8 cellular contexts compared by ENCODE assay signal in the genomic region with DNA sequence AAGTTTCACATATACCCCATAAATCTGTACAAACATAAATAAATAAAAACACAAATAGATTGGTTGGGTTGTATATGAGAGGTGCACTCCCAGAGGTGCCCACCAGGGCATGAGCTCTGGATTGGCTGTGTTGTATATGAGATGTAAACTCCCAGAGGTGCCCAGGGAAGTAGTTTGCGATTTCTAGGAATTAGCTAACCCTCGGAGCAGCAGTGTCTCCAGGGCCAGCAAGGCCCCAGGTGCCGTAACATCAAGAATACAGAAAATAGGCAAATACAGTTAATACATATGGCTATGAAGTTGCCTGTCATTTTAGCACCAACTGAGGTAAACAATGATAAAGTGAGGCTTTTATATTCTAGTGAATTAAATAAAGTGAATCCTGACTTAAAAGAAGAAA. TPM values are rescaled to one million over a fixed set of nuclear protein-coding genes. Genes with fewer than 3 reads are reported as not detected.
A peak's percentile ranks its signal among the peaks of the same experiment; 100 is the strongest.
DNase-seq lines count a peak whose midpoint lies in the region; ATAC-seq, FAIRE-seq and TF ChIP-seq lines count a peak whose summit lies in the region.

No MANE protein-coding gene starts in this region.

- 45 to 65% (median 56%) methylated on average over 3 of the region's 3 CpGs for WGBS in small intestine, 3 donors

- no peaks in the 10 kb centered on the region for H3K9me3 Mint-ChIP-seq in activated CD8-positive, alpha-beta memory T cell treated with anti-CD3 and anti-CD28 coated beads, Interleukin-2, amount 10 ng/mL, durations not matched to agents 7 days and 5 days (ENCODE audit: low read depth)

- TF ChIP-seq CTCF in colonic mucosa (IDR thresholded peaks at IDR 0.05): peak; percentile 20

- peaks cover 39% of the 10 kb centered on the region for H3K27me3 Mint-ChIP-seq in activated CD8-positive, alpha-beta memory T cell treated with anti-CD3 and anti-CD28 coated beads, Interleukin-2, amount 10 ng/mL, durations not matched to agents 7 days and 5 days

- ATAC-seq in activated CD8-positive, alpha-beta memory T cell treated with anti-CD3 and anti-CD28 coated beads, Interleukin-2, amount 10 ng/mL, durations not matched to agents 7 days and 5 days: peak; percentile 31
- no peak for ATAC-seq in GM21360 (IDR thresholded peaks at IDR 0.05; ENCODE audit: unreplicated experiment)

- FAIRE-seq in small intestine (lab: Jason Lieb, UNC) (no peak), GM12892 (lab: Jason Lieb, UNC) (no peak)

- H3K36me3 Mint-ChIP-seq in activated CD8-positive, alpha-beta memory T cell treated with anti-CD3 and anti-CD28 coated beads, Interleukin-2, amount 10 ng/mL, durations not matched to agents 7 days and 5 days: no peaks in the 10 kb centered on the region

- H3K9me3 ChIP-seq in colonic mucosa (no peaks in the 10 kb centered on the region), small intestine (ENCODE audit: control insufficient read depth, low read depth) (no peaks in the 10 kb centered on the region)

- H3K36me3 ChIP-seq in colonic mucosa (no peaks in the 10 kb centered on the region), small intestine (ENCODE audit: control insufficient read depth in 2 of 2, insufficient read depth in 2 of 2, low read length in 2 of 2) (no peaks in the 10 kb centered on the region)

- no peak overlapping the region for H3K4me3 Mint-ChIP-seq in activated CD8-positive, alpha-beta memory T cell treated with anti-CD3 and anti-CD28 coated beads, Interleukin-2, amount 10 ng/mL, durations not matched to agents 7 days and 5 days

- H3K27ac Mint-ChIP-seq in activated CD8-positive, alpha-beta memory T cell treated with anti-CD3 and anti-CD28 coated beads, Interleukin-2, amount 10 ng/mL, durations not matched to agents 7 days and 5 days: no peak overlapping the region

- no peaks in the 10 kb centered on the region for H3K27me3 ChIP-seq in colonic mucosa
- H3K27me3 ChIP-seq in small intestine (ENCODE audit: control insufficient read depth in 2 of 2, insufficient read depth in 2 of 2, low read length in 2 of 2): no peaks in the 10 kb centered on the region

- H3K4me1 ChIP-seq in colonic mucosa (no peaks in the 10 kb centered on the region), small intestine (ENCODE audit: control insufficient read depth in 2 of 2, insufficient read depth in 1 of 2, low read depth in 1 of 2, low read length in 1 of 2) (no peaks in the 10 kb centered on the region)

- no peak for TF ChIP-seq POLR2A in GM12892 (IDR thresholded peaks at IDR 0.05; ENCODE audit: low read depth, low read length)

- CTCF ChIA-PET in activated CD8-positive, alpha-beta memory T cell treated with anti-CD3 and anti-CD28 coated beads, Interleukin-2, amount 10 ng/mL, durations not matched to agents 7 days and 5 days (lab: Charles Lee): interaction anchor here (0.8 to 8.9 kb wide), 3 partner anchors 10 to 126 kb away, joined by 3 to 90 read pairs (median 4); a partner anchor contains a TSS

- H3K4me3 ChIP-seq in colonic mucosa: no peak overlapping the region
- no peak overlapping the region for H3K4me3 ChIP-seq in small intestine (ENCODE audit: low read depth in 1 of 2, low read length in 2 of 2)

- H3K27ac ChIP-seq in colonic mucosa (no peak overlapping the region), small intestine (ENCODE audit: low read depth in 1 of 2, low read length in 1 of 2) (no peak overlapping the region)

- H3K9ac ChIP-seq in colonic mucosa (ENCODE audit: low read depth in 2 of 2, low read length in 2 of 2): no peak overlapping the region

- intact Hi-C loops in colonic mucosa (cut with DNase I): no loop called here

- DNase-seq in activated CD8-positive, alpha-beta memory T cell treated with anti-CD3 and anti-CD28 coated beads, Interleukin-2, amount 10 ng/mL, durations not matched to agents 7 days and 5 days: peak; percentile 49
- DNase-seq in activated CD8-positive, alpha-beta memory T cell treated with anti-CD3 and anti-CD28 coated beads, Interleukin-2, amount 50 U/mL, for 4 hours: no peak
- DNase-seq in M059J (ENCODE audit: low read depth) (peak; percentile 17), colonic mucosa (no peak), small intestine (peak; percentile 20), GM12892 (ENCODE audit: insufficient read length) (no peak)
- DNase-seq in effector CD4-positive, alpha-beta T cell: no peak

- peaks cover 6% of the 10 kb centered on the region for H3K4me1 Mint-ChIP-seq in activated CD8-positive, alpha-beta memory T cell treated with anti-CD3 and anti-CD28 coated beads, Interleukin-2, amount 10 ng/mL, durations not matched to agents 7 days and 5 days

RNA-seq across cellular contexts. Expression of a gene that starts 5.4 kb away (rescaled TPM):
- 10 to 100 TPM; 16.4 to 16.5 TPM for total RNA-seq in activated CD8-positive, alpha-beta memory T cell treated with anti-CD3 and anti-CD28 coated beads, Interleukin-2, amount 10 ng/mL, durations not matched to agents 7 days and 5 days
- total RNA-seq in M059J (2014; rRNA removed; shearing (Covaris generic)): 103 and 129 TPM in 2 replicates
- total RNA-seq in colonic mucosa: 10 to 100 TPM; 22.9 to 42.8 TPM
- 10 to 100 TPM in 2 of 3 donors, 1 to 10 TPM in 1; 9.2 to 28.4 (median 17.0) TPM for polyA plus RNA-seq in small intestine
- polyA plus RNA-seq in GM12892 (2012; ENCODE audit: missing spikeins): 33.4 TPM

RNA-seq across cellular contexts. Expression of a gene that starts 14.9 kb away (rescaled TPM):
- total RNA-seq in activated CD8-positive, alpha-beta memory T cell treated with anti-CD3 and anti-CD28 coated beads, Interleukin-2, amount 10 ng/mL, durations not matched to agents 7 days and 5 days: 10 to 100 TPM; 17.8 to 18.7 TPM
- 42.0 and 52.9 TPM in 2 replicates for total RNA-seq in M059J (2014; rRNA removed; shearing (Covaris generic))
- 10 to 100 TPM; 16.0 to 26.8 TPM for total RNA-seq in colonic mucosa
- 10 to 100 TPM; 15.1 to 16.7 (median 15.7) TPM for polyA plus RNA-seq in small intestine
- 17.7 TPM for polyA plus RNA-seq in GM12892 (2012; ENCODE audit: missing spikeins)

Comparison
In these comparisons a context has a peak if more than half of its experiments do, and no peak if none do; other contexts are left out.
1. DNase-seq: peak in activated CD8-positive, alpha-beta memory T cell treated with anti-CD3 and anti-CD28 coated beads, Interleukin-2, amount 10 ng/mL, durations not matched to agents 7 days and 5 days (single experiment), M059J (single experiment) and small intestine (single experiment); none in activated CD8-positive, alpha-beta memory T cell treated with anti-CD3 and anti-CD28 coated beads, Interleukin-2, amount 50 U/mL, for 4 hours (single experiment), colonic mucosa (single experiment), effector CD4-positive, alpha-beta T cell (single experiment) and GM12892 (single experiment).